1 cellular context compared by ENCODE assay signal in the genomic region with DNA sequence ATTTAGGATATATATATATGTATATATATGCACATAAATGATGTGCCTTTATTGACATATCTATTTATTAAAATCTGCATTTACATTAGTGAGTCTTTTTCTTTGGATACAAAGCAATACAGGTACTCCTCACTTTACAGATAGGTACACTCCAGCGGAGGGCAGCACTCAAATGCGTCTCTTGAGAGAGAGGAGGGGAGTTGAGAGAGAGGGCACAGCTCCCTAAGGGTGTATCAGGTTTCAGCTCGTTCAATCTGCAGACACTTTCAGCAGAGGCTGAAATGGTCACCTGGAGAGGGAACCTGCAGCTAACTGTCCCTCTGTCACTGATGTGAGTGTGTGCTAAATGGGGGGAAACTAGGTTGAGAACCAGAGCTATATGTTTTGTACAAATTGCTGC.
TF ChIP-seq lines count a peak whose summit lies in the region.

No MANE protein-coding gene starts in this region.

TF ChIP-seq in GM23338, 12 proteins besides CTCF, POLR2A, EP300 and RAD21 (continued from another document):
- TF ChIP-seq, protein P1, sequence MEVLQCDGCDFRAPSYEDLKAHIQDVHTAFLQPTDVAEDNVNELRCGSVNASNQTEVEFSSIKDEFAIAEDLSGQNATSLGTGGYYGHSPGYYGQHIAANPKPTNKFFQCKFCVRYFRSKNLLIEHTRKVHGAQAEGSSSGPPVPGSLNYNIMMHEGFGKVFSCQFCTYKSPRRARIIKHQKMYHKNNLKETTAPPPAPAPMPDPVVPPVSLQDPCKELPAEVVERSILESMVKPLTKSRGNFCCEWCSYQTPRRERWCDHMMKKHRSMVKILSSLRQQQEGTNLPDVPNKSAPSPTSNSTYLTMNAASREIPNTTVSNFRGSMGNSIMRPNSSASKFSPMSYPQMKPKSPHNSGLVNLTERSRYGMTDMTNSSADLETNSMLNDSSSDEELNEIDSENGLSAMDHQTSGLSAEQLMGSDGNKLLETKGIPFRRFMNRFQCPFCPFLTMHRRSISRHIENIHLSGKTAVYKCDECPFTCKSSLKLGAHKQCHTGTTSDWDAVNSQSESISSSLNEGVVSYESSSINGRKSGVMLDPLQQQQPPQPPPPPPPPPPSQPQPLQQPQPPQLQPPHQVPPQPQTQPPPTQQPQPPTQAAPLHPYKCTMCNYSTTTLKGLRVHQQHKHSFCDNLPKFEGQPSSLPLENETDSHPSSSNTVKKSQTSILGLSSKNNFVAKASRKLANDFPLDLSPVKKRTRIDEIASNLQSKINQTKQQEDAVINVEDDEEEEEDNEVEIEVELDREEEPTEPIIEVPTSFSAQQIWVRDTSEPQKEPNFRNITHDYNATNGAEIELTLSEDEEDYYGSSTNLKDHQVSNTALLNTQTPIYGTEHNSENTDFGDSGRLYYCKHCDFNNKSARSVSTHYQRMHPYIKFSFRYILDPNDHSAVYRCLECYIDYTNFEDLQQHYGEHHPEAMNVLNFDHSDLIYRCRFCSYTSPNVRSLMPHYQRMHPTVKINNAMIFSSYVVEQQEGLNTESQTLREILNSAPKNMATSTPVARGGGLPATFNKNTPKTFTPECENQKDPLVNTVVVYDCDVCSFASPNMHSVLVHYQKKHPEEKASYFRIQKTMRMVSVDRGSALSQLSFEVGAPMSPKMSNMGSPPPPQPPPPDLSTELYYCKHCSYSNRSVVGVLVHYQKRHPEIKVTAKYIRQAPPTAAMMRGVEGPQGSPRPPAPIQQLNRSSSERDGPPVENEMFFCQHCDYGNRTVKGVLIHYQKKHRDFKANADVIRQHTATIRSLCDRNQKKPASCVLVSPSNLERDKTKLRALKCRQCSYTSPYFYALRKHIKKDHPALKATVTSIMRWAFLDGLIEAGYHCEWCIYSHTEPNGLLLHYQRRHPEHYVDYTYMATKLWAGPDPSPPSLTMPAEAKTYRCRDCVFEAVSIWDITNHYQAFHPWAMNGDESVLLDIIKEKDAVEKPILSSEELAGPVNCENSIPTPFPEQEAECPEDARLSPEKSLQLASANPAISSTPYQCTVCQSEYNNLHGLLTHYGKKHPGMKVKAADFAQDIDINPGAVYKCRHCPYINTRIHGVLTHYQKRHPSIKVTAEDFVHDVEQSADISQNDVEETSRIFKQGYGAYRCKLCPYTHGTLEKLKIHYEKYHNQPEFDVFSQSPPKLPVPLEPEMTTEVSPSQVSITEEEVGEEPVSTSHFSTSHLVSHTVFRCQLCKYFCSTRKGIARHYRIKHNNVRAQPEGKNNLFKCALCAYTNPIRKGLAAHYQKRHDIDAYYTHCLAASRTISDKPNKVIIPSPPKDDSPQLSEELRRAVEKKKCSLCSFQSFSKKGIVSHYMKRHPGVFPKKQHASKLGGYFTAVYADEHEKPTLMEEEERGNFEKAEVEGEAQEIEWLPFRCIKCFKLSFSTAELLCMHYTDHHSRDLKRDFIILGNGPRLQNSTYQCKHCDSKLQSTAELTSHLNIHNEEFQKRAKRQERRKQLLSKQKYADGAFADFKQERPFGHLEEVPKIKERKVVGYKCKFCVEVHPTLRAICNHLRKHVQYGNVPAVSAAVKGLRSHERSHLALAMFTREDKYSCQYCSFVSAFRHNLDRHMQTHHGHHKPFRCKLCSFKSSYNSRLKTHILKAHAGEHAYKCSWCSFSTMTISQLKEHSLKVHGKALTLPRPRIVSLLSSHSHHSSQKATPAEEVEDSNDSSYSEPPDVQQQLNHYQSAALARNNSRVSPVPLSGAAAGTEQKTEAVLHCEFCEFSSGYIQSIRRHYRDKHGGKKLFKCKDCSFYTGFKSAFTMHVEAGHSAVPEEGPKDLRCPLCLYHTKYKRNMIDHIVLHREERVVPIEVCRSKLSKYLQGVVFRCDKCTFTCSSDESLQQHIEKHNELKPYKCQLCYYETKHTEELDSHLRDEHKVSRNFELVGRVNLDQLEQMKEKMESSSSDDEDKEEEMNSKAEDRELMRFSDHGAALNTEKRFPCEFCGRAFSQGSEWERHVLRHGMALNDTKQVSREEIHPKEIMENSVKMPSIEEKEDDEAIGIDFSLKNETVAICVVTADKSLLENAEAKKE (CRISPR knock-in tag; IDR thresholded peaks at IDR 0.05), result no peak
- no peak for TF ChIP-seq ZNF114 (CRISPR knock-in tag; IDR thresholded peaks at IDR 0.05)
- TF ChIP-seq EZH2 (IDR thresholded peaks at IDR 0.05; ENCODE audit: low read depth, unreplicated experiment), result no peak
- TF ChIP-seq CREB1 (CRISPR knock-in tag; IDR thresholded peaks at IDR 0.05; ENCODE audit: low read depth), result no peak
- no peak for TF ChIP-seq EZH2phosphoT487 (IDR thresholded peaks at IDR 0.05; ENCODE audit: unreplicated experiment)
- TF ChIP-seq NANOG (IDR thresholded peaks at IDR 0.05; ENCODE audit: borderline replicate concordance), result no peak
- no peak for TF ChIP-seq STAT1 (IDR thresholded peaks at IDR 0.05; ENCODE audit: unreplicated experiment)
- no peak for TF ChIP-seq ZNF331 (CRISPR knock-in tag; IDR thresholded peaks at IDR 0.05; ENCODE audit: low read depth)
